9 cellular contexts compared by ENCODE assay signal in genomic region chr11:66880484-66881211, GRCh38. TPM values are rescaled to one million over a fixed set of nuclear protein-coding genes. Genes with fewer than 3 reads are reported as not detected.
A peak's percentile ranks its signal among the peaks of the same experiment; 100 is the strongest.
DNase-seq lines count a peak whose midpoint lies in the region; ATAC-seq, FAIRE-seq and TF ChIP-seq lines count a peak whose summit lies in the region.
"Had no signal": no experiment of that assay in that cellular context is flagged by ENCODE, and none has a peak within 500 bp of the region (broad histone marks: within the 10 kb centered on the region; RNA-seq: fewer than 3 reads in every experiment).

No MANE protein-coding gene starts in this region.

- H2BK120ac ChIP-seq in IMR-90 (ENCODE audit: low read depth, low read length), result no peak overlapping the region

- no peaks in the 10 kb centered on the region for H4K20me1 ChIP-seq in IMR-90 (ENCODE audit: insufficient read depth, low read length)

- no peak overlapping the region for H4K8ac ChIP-seq in IMR-90 (ENCODE audit: low read depth in 2 of 2, low read length in 2 of 2)

- DNase-seq in IMR-90, result peak; percentile 22
- peak; percentile 91 for DNase-seq in NCI-H2107 treated with DMSO at 0.1 percent for 48 hours (lab: John Stamatoyannopoulos, UW; ENCODE audit: unreplicated experiment)
- peak; percentile 86 for DNase-seq in bronchial epithelial cell (ENCODE audit: low read depth)
- peak; percentile 61 for DNase-seq in pons (ENCODE audit: low spot score)
- DNase-seq in NAMALWA (ENCODE audit: low spot score), result no peak
- DNase-seq: activated T-cell treated with anti-CD3 and anti-CD28 coated beads for 4 hours had no signal

- H4K91ac ChIP-seq in IMR-90 (ENCODE audit: insufficient read depth, low read depth, low read length), result peak overlapping the region; percentile 28; the same call in 1 of the 2 replicates

- H3K9me3 ChIP-seq in IMR-90 (ENCODE audit: control insufficient read depth, insufficient read depth, low read length), result no peaks in the 10 kb centered on the region

- H3K27me3 ChIP-seq in IMR-90 (ENCODE audit: control insufficient read depth, insufficient read depth, low read length) (no peaks in the 10 kb centered on the region), bronchial epithelial cell (ENCODE audit: control insufficient read depth, insufficient read depth, low read length) (no peaks in the 10 kb centered on the region)

- no peak overlapping the region for H2BK5ac ChIP-seq in IMR-90 (ENCODE audit: low read depth, low read length, poor library complexity, severe bottlenecking)

- H3K9me1 ChIP-seq in IMR-90 (ENCODE audit: insufficient read depth, low read length), result peaks cover 5% of the 10 kb centered on the region; the same call in 1 of the 2 replicates

- TF ChIP-seq CTCF in IMR-90 (conservative IDR thresholded peaks at IDR 0.05; ENCODE audit: low read depth, low read length) (no peak), bronchial epithelial cell (IDR thresholded peaks at IDR 0.05; ENCODE audit: insufficient read depth, low read length, severe bottlenecking) (no peak)

- POLR2A ChIA-PET in IMR-90 (lab: Charles Lee; ENCODE audit: unreplicated experiment), result no interaction called here

- no TSS peak for BruUV-seq in IMR-90 (replicated peaks; lab: Mats Ljungman, UMichigan)

- no peak overlapping the region; the same call in 1 of the 2 replicates for H3K4ac ChIP-seq in IMR-90 (ENCODE audit: low read depth, low read length)

- no peak overlapping the region for H2BK15ac ChIP-seq in IMR-90 (ENCODE audit: low read depth, low read length)

- TF ChIP-seq RAD21 in IMR-90 (IDR thresholded peaks at IDR 0.05; ENCODE audit: low read length), result no peak

- no peak for TF ChIP-seq POLR2A in IMR-90 (IDR thresholded peaks at IDR 0.05; ENCODE audit: low read depth, low read length)

- 89% methylated on average over 4 of the region's 11 CpGs; no CpG with 5 or more reads in 1 of the 2 experiments for WGBS in IMR-90 (ENCODE audit: extremely low coverage in 2 of 2, insufficient read length in 1 of 2), 2 experiments

- H2AK5ac ChIP-seq in IMR-90 (ENCODE audit: low read depth, low read length), result peak overlapping the region; percentile 7; the same call in 1 of the 2 replicates

- H4K5ac ChIP-seq in IMR-90 (ENCODE audit: low read depth, low read length), result no peak overlapping the region

- in situ Hi-C loops in IMR-90 (cut with MboI; ENCODE audit: low sequenced_read_pairs), result no loop called here

- peak overlapping the region; percentile 60; the same call in 1 of the 2 replicates for H3K14ac ChIP-seq in IMR-90 (replicated peaks; ENCODE audit: low read depth, low read length)

- H3K9ac ChIP-seq in IMR-90 (ENCODE audit: low read depth, low read length), result no peak overlapping the region

- no peak overlapping the region for H3K4me3 ChIP-seq in IMR-90 (ENCODE audit: insufficient read depth, low read depth, low read length)
- no peak overlapping the region for H3K4me3 ChIP-seq in bronchial epithelial cell (ENCODE audit: low read depth, low read length)
- H3K4me3 ChIP-seq: skin epidermis had no signal

- no peak overlapping the region for H3K18ac ChIP-seq in IMR-90 (ENCODE audit: low read depth, low read length)

- H3K4me1 ChIP-seq in IMR-90 (ENCODE audit: control insufficient read depth, insufficient read depth, low read length), result peaks cover 43% of the 10 kb centered on the region

- peak overlapping the region; percentile 23 for H2AFZ ChIP-seq in IMR-90 (replicated peaks; ENCODE audit: low read length, poor library complexity)

- H3K27ac ChIP-seq in IMR-90 (ENCODE audit: insufficient read depth, low read length), result no peak overlapping the region

- no peak overlapping the region for H2BK20ac ChIP-seq in IMR-90 (ENCODE audit: low read depth, low read length)

- H3K23ac ChIP-seq in IMR-90 (ENCODE audit: low read depth, low read length), result no peak overlapping the region

- intact Hi-C loops in IMR-90 (cut with micrococcal nuclease), result loop anchor here (5.0 kb wide), 1 partner anchor 77 kb away; the partner anchor contains the start of gene PC

- CTCF ChIA-PET in IMR-90 (lab: Yijun Ruan, JAX), result interaction anchor here (0.9 kb wide), 1 partner anchor 136 kb away, joined by 4 read pairs; no protein-coding TSS in a partner anchor

- peaks cover 0 to 25% of the 10 kb centered on the region in 2 experiments; a peak in 2 of 4 replicates for H3K79me1 ChIP-seq in IMR-90 (ENCODE audit: low read depth in 1 of 2, low read length in 2 of 2)

- H3K4me2 ChIP-seq in IMR-90 (ENCODE audit: low read depth, low read length), result no peak overlapping the region

- no peak overlapping the region for H3K56ac ChIP-seq in IMR-90 (ENCODE audit: extremely low read depth, insufficient read depth, low read length)

- dilution Hi-C loops in IMR-90 (cut with HindIII; ENCODE audit: low sequenced_read_pairs, unreplicated experiment), result no loop called here

- ATAC-seq in IMR-90 (ENCODE audit: low read depth) (no peak), HG03039 (IDR thresholded peaks at IDR 0.05; ENCODE audit: unreplicated experiment) (no peak), GM19397 (IDR thresholded peaks at IDR 0.05; ENCODE audit: unreplicated experiment) (no peak)

- peak overlapping the region; percentile 20 for H2AK9ac ChIP-seq in IMR-90 (replicated peaks; ENCODE audit: low read depth, low read length, poor library complexity)

- no peaks in the 10 kb centered on the region for H3K36me3 ChIP-seq in IMR-90 (ENCODE audit: control insufficient read depth, insufficient read depth, low read length)
- H3K36me3 ChIP-seq in bronchial epithelial cell (ENCODE audit: control insufficient read depth, insufficient read depth, low read length), result no peaks in the 10 kb centered on the region

- FAIRE-seq in bronchial epithelial cell (lab: Jason Lieb, UNC), result peak; percentile 86

TF ChIP-seq in IMR-90, 13 proteins besides CTCF, POLR2A, EP300 and RAD21:
- TF ChIP-seq RFX5 (IDR thresholded peaks at IDR 0.05; ENCODE audit: low read depth, low read length) (no peak), NFE2L2 (IDR thresholded peaks at IDR 0.05; ENCODE audit: low read depth, low read length) (no peak), BHLHE40 (IDR thresholded peaks at IDR 0.05; ENCODE audit: low read depth, low read length) (no peak), RCOR1 (IDR thresholded peaks at IDR 0.05; ENCODE audit: insufficient replicate concordance, low read length) (no peak), CHD1 (IDR thresholded peaks at IDR 0.05; ENCODE audit: low read depth, low read length) (no peak), MAFK (IDR thresholded peaks at IDR 0.05; ENCODE audit: low read depth, low read length) (no peak), MXI1 (IDR thresholded peaks at IDR 0.05; ENCODE audit: borderline replicate concordance, low read depth, low read length) (no peak)

RNA-seq across cellular contexts. Expression of gene LRFN4, which starts 23.8 kb away (rescaled TPM):
- total RNA-seq in IMR-90 (2012; rRNA removed) (6.1 and 7.8 TPM in 2 replicates), bronchial epithelial cell (13.1 and 16.3 TPM in 2 replicates)
- polyA plus RNA-seq in IMR-90 (2012; rRNA removed), result 18.9 and 24.9 TPM in 2 replicates
- 13.7 and 28.5 TPM in 2 replicates for polyA plus RNA-seq in IMR-90 (2012; cell fraction: cytosol; rRNA removed)
- polyA plus RNA-seq in IMR-90 (2012; cell fraction: nucleus; rRNA removed; ENCODE audit: low replicate concordance), result 33.5 and 98.4 TPM in 2 replicates

RNA-seq across cellular contexts. Expression of gene RCE1, which starts 37.4 kb away (rescaled TPM):
- 5.6 and 6.6 TPM in 2 replicates for total RNA-seq in IMR-90 (2012; rRNA removed)
- 19.4 and 21.1 TPM in 2 replicates for polyA plus RNA-seq in IMR-90 (2012; rRNA removed)
- polyA plus RNA-seq in IMR-90 (2012; cell fraction: cytosol; rRNA removed), result 14.3 and 24.4 TPM in 2 replicates
- 41.3 and 99.0 TPM in 2 replicates for polyA plus RNA-seq in IMR-90 (2012; cell fraction: nucleus; rRNA removed; ENCODE audit: low replicate concordance)
- 17.4 and 26.8 TPM in 2 replicates for total RNA-seq in bronchial epithelial cell
